ENCODE assay signal across 1 cellular context in the genomic region with DNA sequence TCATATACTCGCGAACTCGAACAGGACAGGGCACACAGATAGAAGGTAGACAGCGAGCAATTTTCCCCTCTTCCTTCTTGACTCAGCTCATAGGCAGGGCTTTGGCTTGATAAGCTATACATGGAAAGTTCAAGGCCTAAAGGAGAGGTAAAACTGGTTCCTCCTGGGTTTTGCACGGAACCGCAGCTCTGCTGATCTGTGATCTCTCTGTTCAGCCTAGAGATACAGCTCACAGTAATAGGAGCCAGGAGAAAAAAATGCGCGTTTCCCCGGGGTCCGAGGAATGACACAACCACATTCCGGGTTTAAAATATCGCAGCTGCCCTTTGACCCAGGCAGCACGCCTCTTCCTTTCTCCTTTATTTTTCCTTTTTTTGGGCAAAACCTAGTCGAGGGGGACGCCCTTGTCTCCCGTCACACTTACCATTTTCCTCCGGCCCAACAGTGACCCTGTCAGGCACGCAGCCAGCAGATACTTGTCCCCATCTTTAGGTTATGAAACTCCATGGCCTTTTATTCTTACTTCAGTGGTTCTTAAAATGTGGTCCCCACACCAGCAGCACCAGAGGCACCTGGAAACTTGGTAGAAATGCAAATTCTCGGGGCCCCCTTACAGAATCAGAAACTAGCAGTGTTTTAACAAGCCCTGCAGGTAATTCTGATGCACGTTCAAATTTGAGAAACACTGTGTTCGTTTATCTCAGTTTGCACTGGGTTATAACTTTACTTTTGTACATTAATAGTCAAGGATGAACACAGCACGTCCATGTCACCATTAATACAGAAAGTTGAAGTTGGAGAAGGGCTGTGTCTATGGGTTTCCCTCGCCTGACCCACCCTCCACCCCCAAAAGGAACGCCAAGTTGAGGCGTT.
TF ChIP-seq lines count a peak whose summit lies in the region.

No MANE protein-coding gene starts in this region.

TF ChIP-seq in HepG2, 621 proteins besides CTCF, POLR2A, EP300 and RAD21 (continued from another document):
- TF ChIP-seq E2F1 (CRISPR knock-in tag; IDR thresholded peaks at IDR 0.05), result no peak
- no peak for TF ChIP-seq SOX6 (IDR thresholded peaks at IDR 0.05)
- TF ChIP-seq SOX6 (CRISPR knock-in tag; IDR thresholded peaks at IDR 0.05), result no peak; the same call in 1 of the 2 replicates
- peak; percentile 37; the same call in 1 of the 2 replicates for TF ChIP-seq GFI1 (CRISPR knock-in tag; IDR thresholded peaks at IDR 0.05; ENCODE audit: borderline replicate concordance)
- TF ChIP-seq MYC (CRISPR knock-in tag; IDR thresholded peaks at IDR 0.05; ENCODE audit: borderline replicate concordance), result peak; percentile 23; the same call in 1 of the 2 replicates
- no peak for TF ChIP-seq SETDB1 (CRISPR knock-in tag; IDR thresholded peaks at IDR 0.05; ENCODE audit: borderline replicate concordance)
- TF ChIP-seq, protein P1, sequence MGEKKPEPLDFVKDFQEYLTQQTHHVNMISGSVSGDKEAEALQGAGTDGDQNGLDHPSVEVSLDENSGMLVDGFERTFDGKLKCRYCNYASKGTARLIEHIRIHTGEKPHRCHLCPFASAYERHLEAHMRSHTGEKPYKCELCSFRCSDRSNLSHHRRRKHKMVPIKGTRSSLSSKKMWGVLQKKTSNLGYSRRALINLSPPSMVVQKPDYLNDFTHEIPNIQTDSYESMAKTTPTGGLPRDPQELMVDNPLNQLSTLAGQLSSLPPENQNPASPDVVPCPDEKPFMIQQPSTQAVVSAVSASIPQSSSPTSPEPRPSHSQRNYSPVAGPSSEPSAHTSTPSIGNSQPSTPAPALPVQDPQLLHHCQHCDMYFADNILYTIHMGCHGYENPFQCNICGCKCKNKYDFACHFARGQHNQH (CRISPR knock-in tag; IDR thresholded peaks at IDR 0.05), result no peak
- 0 out of 2 replicates have a peak, but pooled peaks have one; percentile 22 for TF ChIP-seq RELA (CRISPR knock-in tag; IDR thresholded peaks at IDR 0.05)
- TF ChIP-seq ZNF383 (CRISPR knock-in tag; IDR thresholded peaks at IDR 0.05; ENCODE audit: borderline replicate concordance), result no peak
- TF ChIP-seq, protein P2, sequence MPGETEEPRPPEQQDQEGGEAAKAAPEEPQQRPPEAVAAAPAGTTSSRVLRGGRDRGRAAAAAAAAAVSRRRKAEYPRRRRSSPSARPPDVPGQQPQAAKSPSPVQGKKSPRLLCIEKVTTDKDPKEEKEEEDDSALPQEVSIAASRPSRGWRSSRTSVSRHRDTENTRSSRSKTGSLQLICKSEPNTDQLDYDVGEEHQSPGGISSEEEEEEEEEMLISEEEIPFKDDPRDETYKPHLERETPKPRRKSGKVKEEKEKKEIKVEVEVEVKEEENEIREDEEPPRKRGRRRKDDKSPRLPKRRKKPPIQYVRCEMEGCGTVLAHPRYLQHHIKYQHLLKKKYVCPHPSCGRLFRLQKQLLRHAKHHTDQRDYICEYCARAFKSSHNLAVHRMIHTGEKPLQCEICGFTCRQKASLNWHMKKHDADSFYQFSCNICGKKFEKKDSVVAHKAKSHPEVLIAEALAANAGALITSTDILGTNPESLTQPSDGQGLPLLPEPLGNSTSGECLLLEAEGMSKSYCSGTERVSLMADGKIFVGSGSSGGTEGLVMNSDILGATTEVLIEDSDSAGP (CRISPR knock-in tag; IDR thresholded peaks at IDR 0.05; ENCODE audit: borderline replicate concordance), result no peak
- TF ChIP-seq NR2C2 (CRISPR knock-in tag; IDR thresholded peaks at IDR 0.05; ENCODE audit: borderline replicate concordance), result peak; percentile 76
- no peak for TF ChIP-seq WIZ (CRISPR knock-in tag; IDR thresholded peaks at IDR 0.05)
- TF ChIP-seq, protein P3, sequence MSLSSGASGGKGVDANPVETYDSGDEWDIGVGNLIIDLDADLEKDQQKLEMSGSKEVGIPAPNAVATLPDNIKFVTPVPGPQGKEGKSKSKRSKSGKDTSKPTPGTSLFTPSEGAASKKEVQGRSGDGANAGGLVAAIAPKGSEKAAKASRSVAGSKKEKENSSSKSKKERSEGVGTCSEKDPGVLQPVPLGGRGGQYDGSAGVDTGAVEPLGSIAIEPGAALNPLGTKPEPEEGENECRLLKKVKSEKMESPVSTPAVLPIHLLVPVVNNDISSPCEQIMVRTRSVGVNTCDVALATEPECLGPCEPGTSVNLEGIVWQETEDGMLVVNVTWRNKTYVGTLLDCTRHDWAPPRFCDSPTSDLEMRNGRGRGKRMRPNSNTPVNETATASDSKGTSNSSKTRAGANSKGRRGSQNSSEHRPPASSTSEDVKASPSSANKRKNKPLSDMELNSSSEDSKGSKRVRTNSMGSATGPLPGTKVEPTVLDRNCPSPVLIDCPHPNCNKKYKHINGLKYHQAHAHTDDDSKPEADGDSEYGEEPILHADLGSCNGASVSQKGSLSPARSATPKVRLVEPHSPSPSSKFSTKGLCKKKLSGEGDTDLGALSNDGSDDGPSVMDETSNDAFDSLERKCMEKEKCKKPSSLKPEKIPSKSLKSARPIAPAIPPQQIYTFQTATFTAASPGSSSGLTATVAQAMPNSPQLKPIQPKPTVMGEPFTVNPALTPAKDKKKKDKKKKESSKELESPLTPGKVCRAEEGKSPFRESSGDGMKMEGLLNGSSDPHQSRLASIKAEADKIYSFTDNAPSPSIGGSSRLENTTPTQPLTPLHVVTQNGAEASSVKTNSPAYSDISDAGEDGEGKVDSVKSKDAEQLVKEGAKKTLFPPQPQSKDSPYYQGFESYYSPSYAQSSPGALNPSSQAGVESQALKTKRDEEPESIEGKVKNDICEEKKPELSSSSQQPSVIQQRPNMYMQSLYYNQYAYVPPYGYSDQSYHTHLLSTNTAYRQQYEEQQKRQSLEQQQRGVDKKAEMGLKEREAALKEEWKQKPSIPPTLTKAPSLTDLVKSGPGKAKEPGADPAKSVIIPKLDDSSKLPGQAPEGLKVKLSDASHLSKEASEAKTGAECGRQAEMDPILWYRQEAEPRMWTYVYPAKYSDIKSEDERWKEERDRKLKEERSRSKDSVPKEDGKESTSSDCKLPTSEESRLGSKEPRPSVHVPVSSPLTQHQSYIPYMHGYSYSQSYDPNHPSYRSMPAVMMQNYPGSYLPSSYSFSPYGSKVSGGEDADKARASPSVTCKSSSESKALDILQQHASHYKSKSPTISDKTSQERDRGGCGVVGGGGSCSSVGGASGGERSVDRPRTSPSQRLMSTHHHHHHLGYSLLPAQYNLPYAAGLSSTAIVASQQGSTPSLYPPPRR (CRISPR knock-in tag; IDR thresholded peaks at IDR 0.05; ENCODE audit: borderline replicate concordance), result no peak
- no peak for TF ChIP-seq TBP (CRISPR knock-in tag; IDR thresholded peaks at IDR 0.05)
- TF ChIP-seq ZBTB8A (CRISPR knock-in tag; IDR thresholded peaks at IDR 0.05; ENCODE audit: borderline replicate concordance, low read depth), result no peak
- TF ChIP-seq ZNF598 (CRISPR knock-in tag; IDR thresholded peaks at IDR 0.05; ENCODE audit: borderline replicate concordance), result 0 out of 2 replicates have a peak, but pooled peaks have one; percentile 6
